ENCODE assay signal across 35 cellular contexts in genomic region chr4:6253961-6254360, GRCh38. TPM values are rescaled to one million over a fixed set of nuclear protein-coding genes. Genes with fewer than 3 reads are reported as not detected.
"Had no signal": no experiment of that assay in that cellular context is flagged by ENCODE, and none has a peak within 500 bp of the region (broad histone marks: within the 10 kb centered on the region; RNA-seq: fewer than 3 reads in every experiment).

No MANE protein-coding gene starts in this region.

- H3K27ac Mint-ChIP-seq: activated B cell treated with CpG ODN at 0.5 μM for 24 hours; activated CD4-positive, alpha-beta memory T cell treated with anti-CD3 and anti-CD28 coated beads for 36 hours; activated CD4-positive, alpha-beta T cell treated with anti-CD3 and anti-CD28 coated beads, Interleukin-2, amount 10 ng/mL, durations not matched to agents 24 days and 14 days; activated CD8-positive, alpha-beta T cell treated with anti-CD3 and anti-CD28 coated beads for 36 hours; activated naive CD4-positive, alpha-beta T cell treated with anti-CD3 and anti-CD28 coated beads for 36 hours; activated naive CD4-positive, alpha-beta T cell treated with anti-CD3 and anti-CD28 coated beads, Interleukin-2, amount 50 U/mL, for 72 hours; activated naive CD8-positive, alpha-beta T cell treated with anti-CD3 and anti-CD28 coated beads for 36 hours; activated T-cell treated with anti-CD3 and anti-CD28 coated beads, Interleukin-2, amount 50 U/mL, for 72 hours; activated T-helper 1 cell treated with anti-CD3 and anti-CD28 coated beads, Interleukin-12 subunit alpha, Interleukin-12 subunit beta, Interleukin-2, Interleukin-4 antibody, amounts not matched to agents 30 ng/mL and 10 ng/mL and 1 ng/mL, durations not matched to agents 14 hours and 24 hours and 36 hours; activated T-helper 17 cell treated with anti-CD3 and anti-CD28 coated beads, Interleukin-2, amount 50 U/mL, for 72 hours; T-helper 1 cell treated with Interleukin-12 subunit alpha and Interleukin-12 subunit beta and Interleukin-4 antibody, amounts not matched to agents 30 μg/mL and 1 μg/mL, for 36 hours; T-helper 2 cell treated with Interferon-gamma antibody and Interleukin-4, amounts not matched to agents 5 μg/mL and 100 μg/mL, for 36 hours had no signal

- H3K36me3 ChIP-seq: adrenal gland, brain microvascular endothelial cell, breast epithelium had no signal

- DNase-seq: activated B cell treated with CpG ODN at 0.5 μM for 24 hours; activated CD4-positive, alpha-beta memory T cell treated with anti-CD3 and anti-CD28 coated beads for 36 hours; activated CD4-positive, alpha-beta T cell treated with anti-CD3 and anti-CD28 coated beads for 4 hours; activated CD4-positive, alpha-beta T cell treated with anti-CD3 and anti-CD28 coated beads, Interleukin-2, amount 10 ng/mL, durations not matched to agents 24 days and 14 days; activated CD4-positive, alpha-beta T cell treated with anti-CD3 and anti-CD28 coated beads, Interleukin-2, amount 50 U/mL, for 1 hour; activated CD4-positive, alpha-beta T cell treated with anti-CD3 and anti-CD28 coated beads, Interleukin-2, amount 50 U/mL, for 4 hours; activated CD4-positive, CD25-positive, alpha-beta regulatory T cell treated with anti-CD3 and anti-CD28 coated beads, Interleukin-2, amount 50 U/mL, for 72 hours; activated CD8-positive, alpha-beta memory T cell treated with anti-CD3 and anti-CD28 coated beads, Interleukin-2, amount 50 U/mL, for 4 hours; activated CD8-positive, alpha-beta T cell treated with anti-CD3 and anti-CD28 coated beads for 36 hours; activated effector memory CD4-positive, alpha-beta T cell treated with anti-CD3 and anti-CD28 coated beads, Interleukin-2, amount 50 U/mL, for 16 hours; activated gamma-delta T cell treated with Interleukin-2 at 50 U/mL for 16 hours; activated naive CD4-positive, alpha-beta T cell; activated naive CD4-positive, alpha-beta T cell treated with anti-CD3 and anti-CD28 coated beads for 36 hours; activated naive CD4-positive, alpha-beta T cell treated with anti-CD3 and anti-CD28 coated beads, Interleukin-2, amount 50 U/mL, for 16 hours; activated naive CD8-positive, alpha-beta T cell treated with anti-CD3 and anti-CD28 coated beads for 36 hours; activated T-cell treated with anti-CD3 and anti-CD28 coated beads for 4 hours; activated T-cell treated with anti-CD3 and anti-CD28 coated beads, Interleukin-2, amount 50 U/mL, for 1 hour; activated T-cell treated with anti-CD3 and anti-CD28 coated beads, Interleukin-2, amount 50 U/mL, for 4 hours; activated T-cell treated with anti-CD3 and anti-CD28 coated beads, Interleukin-2, amount 50 U/mL, for 72 hours; adrenal gland; amniotic stem cell; body of pancreas; brain microvascular endothelial cell; central memory CD4-positive, alpha-beta T cell; T-helper 1 cell; T-helper 2 cell; T-helper 9 cell had no signal

- H3K36me3 Mint-ChIP-seq: activated CD4-positive, alpha-beta memory T cell treated with anti-CD3 and anti-CD28 coated beads for 36 hours; activated naive CD4-positive, alpha-beta T cell treated with anti-CD3 and anti-CD28 coated beads, Interleukin-2, amount 50 U/mL, for 72 hours; activated naive CD8-positive, alpha-beta T cell treated with anti-CD3 and anti-CD28 coated beads for 36 hours had no signal

- H3K9me3 ChIP-seq: adrenal gland, body of pancreas had no signal

- H3K27me3 ChIP-seq: adrenal gland, body of pancreas, breast epithelium had no signal

- ATAC-seq: activated CD8-positive, alpha-beta T cell treated with anti-CD3 and anti-CD28 coated beads for 36 hours; activated naive CD4-positive, alpha-beta T cell treated with anti-CD3 and anti-CD28 coated beads, Interleukin-2, amount 50 U/mL, for 72 hours; activated T-cell treated with anti-CD3 and anti-CD28 coated beads, Interleukin-2, amount 50 U/mL, for 4 hours; activated T-cell treated with anti-CD3 and anti-CD28 coated beads, Interleukin-2, amount 50 U/mL, for 72 hours; activated T-helper 17 cell treated with anti-CD3 and anti-CD28 coated beads, Interleukin-2, amount 50 U/mL, for 72 hours; body of pancreas had no signal

- H3K4me3 Mint-ChIP-seq: activated B cell treated with CpG ODN at 0.5 μM for 24 hours; activated CD4-positive, alpha-beta memory T cell treated with anti-CD3 and anti-CD28 coated beads for 36 hours; activated CD4-positive, alpha-beta T cell treated with anti-CD3 and anti-CD28 coated beads, Interleukin-2, amount 10 ng/mL, durations not matched to agents 24 days and 14 days; activated CD8-positive, alpha-beta T cell treated with anti-CD3 and anti-CD28 coated beads for 36 hours; activated naive CD4-positive, alpha-beta T cell treated with anti-CD3 and anti-CD28 coated beads for 36 hours; activated naive CD8-positive, alpha-beta T cell treated with anti-CD3 and anti-CD28 coated beads for 36 hours; activated T-cell treated with anti-CD3 and anti-CD28 coated beads, Interleukin-2, amount 50 U/mL, for 4 hours; activated T-cell treated with anti-CD3 and anti-CD28 coated beads, Interleukin-2, amount 50 U/mL, for 72 hours; activated T-helper 1 cell treated with anti-CD3 and anti-CD28 coated beads, Interleukin-12 subunit alpha, Interleukin-12 subunit beta, Interleukin-2, Interleukin-4 antibody, amounts not matched to agents 30 ng/mL and 10 ng/mL and 1 ng/mL, durations not matched to agents 14 hours and 24 hours and 36 hours; activated T-helper 17 cell treated with anti-CD3 and anti-CD28 coated beads, Interleukin-2, amount 50 U/mL, for 72 hours; T-helper 1 cell treated with Interleukin-12 subunit alpha and Interleukin-12 subunit beta and Interleukin-4 antibody, amounts not matched to agents 30 μg/mL and 1 μg/mL, for 36 hours; T-helper 2 cell treated with Interferon-gamma antibody and Interleukin-4, amounts not matched to agents 5 μg/mL and 100 μg/mL, for 36 hours had no signal

- H3K9me3 Mint-ChIP-seq: activated B cell treated with CpG ODN at 0.5 μM for 24 hours; activated CD4-positive, alpha-beta memory T cell treated with anti-CD3 and anti-CD28 coated beads for 36 hours; activated CD4-positive, alpha-beta T cell treated with anti-CD3 and anti-CD28 coated beads, Interleukin-2, amount 10 ng/mL, durations not matched to agents 24 days and 14 days; activated CD8-positive, alpha-beta T cell treated with anti-CD3 and anti-CD28 coated beads for 36 hours; activated naive CD4-positive, alpha-beta T cell treated with anti-CD3 and anti-CD28 coated beads for 36 hours; activated naive CD4-positive, alpha-beta T cell treated with anti-CD3 and anti-CD28 coated beads, Interleukin-2, amount 50 U/mL, for 72 hours; activated naive CD8-positive, alpha-beta T cell treated with anti-CD3 and anti-CD28 coated beads for 36 hours; activated T-cell treated with anti-CD3 and anti-CD28 coated beads, Interleukin-2, amount 50 U/mL, for 4 hours; activated T-cell treated with anti-CD3 and anti-CD28 coated beads, Interleukin-2, amount 50 U/mL, for 72 hours; activated T-helper 1 cell treated with anti-CD3 and anti-CD28 coated beads, Interleukin-12 subunit alpha, Interleukin-12 subunit beta, Interleukin-2, Interleukin-4 antibody, amounts not matched to agents 30 ng/mL and 10 ng/mL and 1 ng/mL, durations not matched to agents 14 hours and 24 hours and 36 hours; activated T-helper 17 cell treated with anti-CD3 and anti-CD28 coated beads, Interleukin-2, amount 50 U/mL, for 72 hours; T-helper 1 cell treated with Interleukin-12 subunit alpha and Interleukin-12 subunit beta and Interleukin-4 antibody, amounts not matched to agents 30 μg/mL and 1 μg/mL, for 36 hours; T-helper 2 cell treated with Interferon-gamma antibody and Interleukin-4, amounts not matched to agents 5 μg/mL and 100 μg/mL, for 36 hours had no signal

- H3K4me3 ChIP-seq: adrenal gland, body of pancreas, breast epithelium had no signal

- H3K27ac ChIP-seq: adrenal gland, body of pancreas, brain microvascular endothelial cell, breast epithelium, VCaP had no signal

- H3K4me1 Mint-ChIP-seq: activated T-helper 17 cell treated with anti-CD3 and anti-CD28 coated beads, Interleukin-2, amount 50 U/mL, for 72 hours had no signal

- H3K4me1 ChIP-seq: adrenal gland, body of pancreas, breast epithelium had no signal

RNA-seq across cellular contexts. Expression of gene JAKMIP1, which starts 53.6 kb away (rescaled TPM):
- total RNA-seq: cardiac septum had no signal
